In genomic region chr9:8871396-8871795, GRCh38 we compare ENCODE assay signal across 18 cellular contexts.
DNase-seq lines count a peak whose midpoint lies in the region; ATAC-seq, FAIRE-seq and TF ChIP-seq lines count a peak whose summit lies in the region.
"Had no signal": no experiment of that assay in that cellular context is flagged by ENCODE, and none has a peak within 500 bp of the region (broad histone marks: within the 10 kb centered on the region; RNA-seq: fewer than 3 reads in every experiment).

No MANE protein-coding gene starts in this region.

- 50% methylated on average over 1 of the region's 1 CpG for WGBS in liver
- 0% methylated on average over 1 of the region's 1 CpG for WGBS in HepG2 (ENCODE audit: low lambda C conversion rate)

- H4K20me1 ChIP-seq in HepG2 (ENCODE audit: insufficient read depth, low read length): no peaks in the 10 kb centered on the region

- no peak overlapping the region for H3K27ac ChIP-seq in liver (ENCODE audit: low read depth in 1 of 2, low read length in 2 of 2)
- H3K27ac ChIP-seq in HepG2 (ENCODE audit: extremely low read length, insufficient read depth, low read length): no peak overlapping the region
- peak overlapping the region; percentile 47 for H3K27ac ChIP-seq in parathyroid adenoma
- H3K27ac ChIP-seq: RWPE1 had no signal

- POLR2A ChIA-PET in HepG2 (lab: Yijun Ruan, JAX): no interaction called here

- no peaks in the 10 kb centered on the region for H3K27me3 ChIP-seq in liver (ENCODE audit: control insufficient read depth in 4 of 4, insufficient read depth in 4 of 4, low read length in 3 of 4)
- H3K27me3 ChIP-seq in HepG2 (ENCODE audit: control insufficient read depth in 1 of 2, insufficient read depth in 2 of 2, low read length in 2 of 2): no peaks in the 10 kb centered on the region
- no peaks in the 10 kb centered on the region for H3K27me3 ChIP-seq in endocrine pancreas (ENCODE audit: control insufficient read depth, insufficient read depth, low read length)
- no peaks in the 10 kb centered on the region for H3K27me3 ChIP-seq in parathyroid adenoma (ENCODE audit: control insufficient read depth, insufficient read depth, low read length)
- H3K27me3 ChIP-seq: BE2C had no signal

- TF ChIP-seq POLR2A in HepG2 (IDR thresholded peaks at IDR 0.05; ENCODE audit: insufficient read depth in 1 of 2, low read depth in 2 of 2, low read length in 2 of 2): no peak

- FAIRE-seq in HepG2 (lab: Jason Lieb, UNC): no peak
- FAIRE-seq: H1 had no signal

- CTCF ChIA-PET in HepG2 (lab: Yijun Ruan, JAX; ENCODE audit: low intra/inter-chr PET ratio, low total read pairs): no interaction called here

- H3K9me3 ChIP-seq in liver (ENCODE audit: control insufficient read depth in 4 of 4, low read length in 3 of 4) (no peaks in the 10 kb centered on the region), HepG2 (ENCODE audit: low read length) (no peaks in the 10 kb centered on the region), endocrine pancreas (ENCODE audit: control insufficient read depth, low read length) (no peaks in the 10 kb centered on the region), parathyroid adenoma (ENCODE audit: control insufficient read depth, low read length) (no peaks in the 10 kb centered on the region)
- H3K9me3 ChIP-seq: BE2C had no signal

- H2AFZ ChIP-seq in HepG2 (ENCODE audit: low read length) (no peak overlapping the region), parathyroid adenoma (no peak overlapping the region)

- peak overlapping the region in 2 of 3 donors; percentile 52 to 83 for H3K4me3 ChIP-seq in liver (ENCODE audit: low read depth in 1 of 3, low read length in 3 of 3)
- H3K4me3 ChIP-seq in HepG2 (replicated peaks in 1 of 3; ENCODE audit: insufficient read depth in 1 of 3, low read depth in 2 of 3, low read length in 3 of 3): no peak overlapping the region
- peak overlapping the region; percentile 30 for H3K4me3 ChIP-seq in endocrine pancreas (ENCODE audit: control insufficient read depth, insufficient read depth, low read length)
- H3K4me3 ChIP-seq in parathyroid adenoma (ENCODE audit: low read depth, low read length): peak overlapping the region; percentile 26

- no peak for ATAC-seq in HepG2
- ATAC-seq in HG02588 (IDR thresholded peaks at IDR 0.05; ENCODE audit: unreplicated experiment): no peak
- ATAC-seq: SK-N-SH treated with all-trans-retinoic acid at 6 μM for 48 hours had no signal

- H3K4me1 ChIP-seq in liver (ENCODE audit: control insufficient read depth in 4 of 4, insufficient read depth in 4 of 4, low read length in 3 of 4) (peaks cover 0 to 8% (median 2%) of the 10 kb centered on the region in 4 donors), HepG2 (ENCODE audit: insufficient read depth, low read length) (no peaks in the 10 kb centered on the region), endocrine pancreas (ENCODE audit: control insufficient read depth, insufficient read depth, low read length) (no peaks in the 10 kb centered on the region), parathyroid adenoma (peaks cover 9% of the 10 kb centered on the region)
- H3K4me1 ChIP-seq: BE2C had no signal

- DNase-seq in HepG2 (ENCODE audit: low spot score) (no peak), NCI-H2081 (lab: John Stamatoyannopoulos, UW) (no peak), NCI-H345 (lab: John Stamatoyannopoulos, UW) (no peak)
- DNase-seq: BE2C, EL, GF-D8, Karpas-422, MV-4-11, NCI-H1694 treated with DMSO at 0.1 percent for 48 hours, NCI-H446 treated with DMSO at 0.1 percent for 48 hours, NCI-H526 treated with DMSO at 0.1 percent for 48 hours had no signal

- H3K9ac ChIP-seq in liver (ENCODE audit: low read depth in 1 of 2, low read length in 2 of 2) (no peak overlapping the region), HepG2 (ENCODE audit: insufficient read depth, low read depth, low read length) (no peak overlapping the region), endocrine pancreas (ENCODE audit: control insufficient read depth, insufficient read depth, low read length) (no peak overlapping the region), parathyroid adenoma (no peak overlapping the region)

- in situ Hi-C loops in HepG2 (cut with HindIII; ENCODE audit: extremely low pct_ligation_motif_present, low pct_unique_long_range_greater_than_20kb): no loop called here

- TF ChIP-seq CTCF in liver (IDR thresholded peaks at IDR 0.05; ENCODE audit: low read depth, low read length, missing input control) (no peak), HepG2 (CRISPR knock-in tag; IDR thresholded peaks at IDR 0.05) (no peak), parathyroid adenoma (IDR thresholded peaks at IDR 0.05) (no peak)

- intact Hi-C loops in HepG2 (cut with micrococcal nuclease; ENCODE audit: unreplicated experiment): no loop called here

- TF ChIP-seq RAD21 in liver (IDR thresholded peaks at IDR 0.05): no peak
- no peak for TF ChIP-seq RAD21 in HepG2 (CRISPR knock-in tag; IDR thresholded peaks at IDR 0.05)

- BruUV-seq in HepG2 (replicated peaks; lab: Mats Ljungman, UMichigan): no TSS peak

- no peak overlapping the region for H3K4me2 ChIP-seq in HepG2 (ENCODE audit: low read depth, low read length)
- H3K4me2 ChIP-seq in parathyroid adenoma (ENCODE audit: low read length): peak overlapping the region; percentile 5

- no peaks in the 10 kb centered on the region for H3K79me2 ChIP-seq in HepG2 (ENCODE audit: insufficient read depth, low read length)
- H3K79me2 ChIP-seq in parathyroid adenoma: no peaks in the 10 kb centered on the region

- TF ChIP-seq EP300 in HepG2 (IDR thresholded peaks at IDR 0.05; ENCODE audit: low read depth in 2 of 2, low read length in 2 of 2) (no peak), HepG2 (CRISPR knock-in tag; IDR thresholded peaks at IDR 0.05; ENCODE audit: borderline replicate concordance) (no peak)

- H3K36me3 ChIP-seq in liver (ENCODE audit: control insufficient read depth in 4 of 4, insufficient read depth in 3 of 4, low read depth in 1 of 4, low read length in 3 of 4) (no peaks in the 10 kb centered on the region), HepG2 (replicated peaks in 1 of 2; ENCODE audit: control insufficient read depth in 1 of 2, insufficient read depth in 2 of 2, low read length in 2 of 2) (no peaks in the 10 kb centered on the region), endocrine pancreas (ENCODE audit: control insufficient read depth, insufficient read depth, low read length) (no peaks in the 10 kb centered on the region), parathyroid adenoma (ENCODE audit: control insufficient read depth, insufficient read depth, low read length) (no peaks in the 10 kb centered on the region)
- H3K36me3 ChIP-seq: BE2C had no signal

TF ChIP-seq in liver, 16 proteins besides CTCF, POLR2A, EP300 and RAD21 (continues in another document):
- TF ChIP-seq FOXA2 (IDR thresholded peaks at IDR 0.05): no peak
- TF ChIP-seq YY1 (IDR thresholded peaks at IDR 0.05): no peak
- no peak for TF ChIP-seq JUND (IDR thresholded peaks at IDR 0.05)
- no peak for TF ChIP-seq HNF4G (IDR thresholded peaks at IDR 0.05)
- TF ChIP-seq MAX (IDR thresholded peaks at IDR 0.05): no peak
- TF ChIP-seq TAF1 (conservative IDR thresholded peaks at IDR 0.05): no peak
- TF ChIP-seq RXRA (IDR thresholded peaks at IDR 0.05): no peak
- TF ChIP-seq GABPA (IDR thresholded peaks at IDR 0.05 in 1 of 2, conservative IDR thresholded peaks at IDR 0.05 in 1 of 2): no peak
- no peak for TF ChIP-seq SP1 (IDR thresholded peaks at IDR 0.05)
- no peak for TF ChIP-seq HNF4A (conservative IDR thresholded peaks at IDR 0.05)
- no peak for TF ChIP-seq FOXA1 (IDR thresholded peaks at IDR 0.05)

TF ChIP-seq in HepG2, 621 proteins besides CTCF, POLR2A, EP300 and RAD21:
- TF ChIP-seq PPARG (CRISPR knock-in tag; conservative IDR thresholded peaks at IDR 0.05) (no peak), ZNF383 (CRISPR knock-in tag; IDR thresholded peaks at IDR 0.05; ENCODE audit: borderline replicate concordance) (no peak), ATF2 (CRISPR knock-in tag; IDR thresholded peaks at IDR 0.05) (no peak), ZNF335 (CRISPR knock-in tag; IDR thresholded peaks at IDR 0.05) (no peak), ZNF724P (CRISPR knock-in tag; IDR thresholded peaks at IDR 0.05; ENCODE audit: borderline replicate concordance) (no peak), ZBTB1 (CRISPR knock-in tag; IDR thresholded peaks at IDR 0.05; ENCODE audit: borderline replicate concordance) (no peak), RFXAP (CRISPR knock-in tag; IDR thresholded peaks at IDR 0.05; ENCODE audit: borderline replicate concordance) (no peak), ADNP (CRISPR knock-in tag; IDR thresholded peaks at IDR 0.05) (no peak)
TF ChIP-seq in HepG2: peak in this region for 0.

Comparison
In these comparisons a context has a peak if more than half of its experiments do, and no peak if none do; other contexts are left out.
1. H3K4me3 ChIP-seq: peak in liver (2 of 3), endocrine pancreas (single experiment) and parathyroid adenoma (single experiment); none in HepG2 (0 of 3).